In the genomic region with DNA sequence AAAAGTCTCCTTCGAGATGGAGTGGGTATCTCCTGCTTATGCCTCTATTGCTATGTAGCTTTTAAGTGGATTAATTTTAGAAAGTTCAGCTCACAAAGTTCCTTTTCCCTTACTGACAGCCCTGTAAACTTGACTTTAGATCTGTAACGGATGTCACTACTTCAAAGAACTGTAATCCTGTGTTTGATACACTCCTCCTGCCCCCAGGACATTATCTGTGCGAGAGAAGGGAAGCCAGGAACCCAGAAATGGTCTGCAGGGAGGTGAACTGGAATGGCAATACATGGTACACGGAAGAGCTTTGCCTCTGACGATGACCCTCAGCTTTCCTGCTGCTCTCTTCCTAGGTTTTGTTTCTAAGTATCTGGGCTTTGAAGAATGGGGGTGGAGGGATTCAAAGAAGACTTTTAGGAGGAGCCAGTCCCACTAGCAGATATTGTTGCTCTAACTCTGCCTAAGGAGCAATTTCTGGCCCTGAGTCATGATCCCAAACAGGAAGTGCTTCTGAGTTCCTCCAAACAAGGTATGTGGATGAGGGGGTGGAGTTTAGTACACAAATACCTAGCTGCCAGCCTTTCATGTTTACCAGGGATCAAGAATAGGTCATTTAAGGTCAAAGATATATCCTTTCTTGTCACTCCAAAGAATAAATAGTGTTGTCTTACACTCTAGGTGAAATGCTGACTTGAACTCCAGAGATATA, we compare ENCODE assay signal across 8 cellular contexts. TPM values are rescaled to one million over a fixed set of nuclear protein-coding genes. Genes with fewer than 3 reads are reported as not detected.
DNase-seq lines count a peak whose midpoint lies in the region; ATAC-seq, FAIRE-seq and TF ChIP-seq lines count a peak whose summit lies in the region.

No MANE protein-coding gene starts in this region.

- H3K27ac Mint-ChIP-seq in activated T-helper 17 cell treated with anti-CD3 and anti-CD28 coated beads, Interleukin-2, amount 50 U/mL, for 72 hours = peak overlapping the region; percentile 60
- peak overlapping the region in 1 of 8 donors; percentile 9 for H3K27ac Mint-ChIP-seq in CD8-positive, alpha-beta memory T cell

- peak overlapping the region in 1 of 2 donors; percentile 4 for H3K9ac ChIP-seq in kidney (ENCODE audit: low read length in 2 of 2)

- no peaks in the 10 kb centered on the region for H3K27me3 Mint-ChIP-seq in activated T-helper 17 cell treated with anti-CD3 and anti-CD28 coated beads, Interleukin-2, amount 50 U/mL, for 72 hours
- peaks cover 0 to 6% of the 10 kb centered on the region in 2 donors for H3K27me3 Mint-ChIP-seq in CD8-positive, alpha-beta memory T cell

- H3K4me1 Mint-ChIP-seq in activated T-helper 17 cell treated with anti-CD3 and anti-CD28 coated beads, Interleukin-2, amount 50 U/mL, for 72 hours = peaks cover 19% of the 10 kb centered on the region
- H3K4me1 Mint-ChIP-seq in CD8-positive, alpha-beta memory T cell = peaks cover 7 to 31% (median 23%) of the 10 kb centered on the region in 3 donors

- no peak for TF ChIP-seq CTCF in kidney (IDR thresholded peaks at IDR 0.05; ENCODE audit: borderline replicate concordance, extremely low read depth, insufficient read depth)

- H3K4me3 ChIP-seq in kidney (ENCODE audit: low read length in 2 of 2) = no peak overlapping the region
- H3K4me3 ChIP-seq in CD8-positive, alpha-beta memory T cell (ENCODE audit: low read length) = no peak overlapping the region

- POLR2A ChIA-PET in CD8-positive, alpha-beta memory T cell (lab: Charles Lee) = no interaction called here

- H3K36me3 Mint-ChIP-seq in activated T-helper 17 cell treated with anti-CD3 and anti-CD28 coated beads, Interleukin-2, amount 50 U/mL, for 72 hours (ENCODE audit: low read depth) = no peaks in the 10 kb centered on the region
- H3K36me3 Mint-ChIP-seq in CD8-positive, alpha-beta memory T cell = no peaks in the 10 kb centered on the region

- peaks cover 3 to 8% of the 10 kb centered on the region in 2 donors for H3K4me1 ChIP-seq in kidney (ENCODE audit: control insufficient read depth in 1 of 2, insufficient read depth in 1 of 2, low read depth in 1 of 2, low read length in 2 of 2)
- H3K4me1 ChIP-seq in CD8-positive, alpha-beta memory T cell (ENCODE audit: insufficient read depth, low read length) = peaks cover 6% of the 10 kb centered on the region

- peak; percentile 71 for ATAC-seq in activated T-helper 17 cell treated with anti-CD3 and anti-CD28 coated beads, Interleukin-2, amount 50 U/mL, for 72 hours (replicated peaks)

- DNase-seq in AG08396 (ENCODE audit: low spot score) = peak; percentile 70
- peak; percentile 56 for DNase-seq in HS-5 (ENCODE audit: low read depth)
- DNase-seq in kidney = no peak
- peak; percentile 84 for DNase-seq in urothelium cell line (ENCODE audit: low spot score)
- no peak for DNase-seq in effector CD4-positive, alpha-beta T cell
- no peak for DNase-seq in CD8-positive, alpha-beta memory T cell
- DNase-seq in G401 (ENCODE audit: low spot score) = no peak

- H3K27ac ChIP-seq in kidney (ENCODE audit: low read depth in 2 of 2, low read length in 2 of 2) = peak overlapping the region; percentile 34 to 51
- no peak overlapping the region for H3K27ac ChIP-seq in CD8-positive, alpha-beta memory T cell (ENCODE audit: low read depth, low read length)

- H3K36me3 ChIP-seq in kidney (ENCODE audit: control insufficient read depth in 1 of 2, insufficient read depth in 2 of 2, low read length in 2 of 2) = no peaks in the 10 kb centered on the region
- H3K36me3 ChIP-seq in CD8-positive, alpha-beta memory T cell (ENCODE audit: insufficient read depth, low read length) = no peaks in the 10 kb centered on the region

- peak overlapping the region; percentile 56 for H3K4me3 Mint-ChIP-seq in activated T-helper 17 cell treated with anti-CD3 and anti-CD28 coated beads, Interleukin-2, amount 50 U/mL, for 72 hours
- peak overlapping the region in 1 of 7 donors; percentile 11 for H3K4me3 Mint-ChIP-seq in CD8-positive, alpha-beta memory T cell

- intact Hi-C loops in kidney (cut with DNase I) = no loop called here

- no peak for FAIRE-seq in kidney (lab: Jason Lieb, UNC)
- FAIRE-seq in urothelium cell line (lab: Jason Lieb, UNC) = no peak

- no peaks in the 10 kb centered on the region for H3K9me3 Mint-ChIP-seq in activated T-helper 17 cell treated with anti-CD3 and anti-CD28 coated beads, Interleukin-2, amount 50 U/mL, for 72 hours
- no peaks in the 10 kb centered on the region for H3K9me3 Mint-ChIP-seq in CD8-positive, alpha-beta memory T cell

- no peaks in the 10 kb centered on the region for H3K27me3 ChIP-seq in CD8-positive, alpha-beta memory T cell (ENCODE audit: insufficient read depth, low read length, poor library complexity, severe bottlenecking)

- CTCF ChIA-PET in CD8-positive, alpha-beta memory T cell (lab: Charles Lee) = no interaction called here

- no peaks in the 10 kb centered on the region for H3K9me3 ChIP-seq in kidney (ENCODE audit: control insufficient read depth in 1 of 2, low read length in 2 of 2)
- no peaks in the 10 kb centered on the region for H3K9me3 ChIP-seq in CD8-positive, alpha-beta memory T cell (ENCODE audit: low read length)

- in situ Hi-C loops in G401 (cut with HindIII; ENCODE audit: low sequenced_read_pairs) = no loop called here

RNA-seq across cellular contexts. Expression of a gene that starts 43.4 kb away (rescaled TPM):
- under 1 TPM; 0.32 to 0.41 TPM for total RNA-seq in activated T-helper 17 cell treated with anti-CD3 and anti-CD28 coated beads, Interleukin-2, amount 50 U/mL, for 72 hours
- total RNA-seq in kidney = 0.25 TPM
- polyA plus RNA-seq in kidney (ENCODE audit: insufficient read depth, low read depth, low replicate concordance) = 1.2 TPM
- not detected for total RNA-seq in CD8-positive, alpha-beta memory T cell
- not detected for polyA plus RNA-seq in CD8-positive, alpha-beta memory T cell
- total RNA-seq in G401 (2014; rRNA removed; shearing (Covaris generic)) = not detected in 2 replicates

Comparison
In these comparisons a context has a peak if more than half of its experiments do, and no peak if none do; other contexts are left out.
1. DNase-seq: peak in AG08396 (single experiment), HS-5 (single experiment) and urothelium cell line (single experiment); none in kidney (single experiment), effector CD4-positive, alpha-beta T cell (single experiment), CD8-positive, alpha-beta memory T cell (0 of 5) and G401 (single experiment).